1 cellular context compared by ENCODE assay signal in genomic region chr15:48880070-48880634, GRCh38.
TF ChIP-seq lines count a peak whose summit lies in the region.

No MANE protein-coding gene starts in this region.

TF ChIP-seq in HEK293, 187 proteins besides CTCF, POLR2A, EP300 and RAD21 (continued from another document and continues in another):
- TF ChIP-seq TSHZ1 (tag by site-specific recombination; IDR thresholded peaks at IDR 0.05; ENCODE audit: borderline replicate concordance) (no peak; the same call in 1 of the 2 replicates), KLF16 (tag by site-specific recombination; IDR thresholded peaks at IDR 0.05) (peak; percentile 84), KLF17 (tag by site-specific recombination; IDR thresholded peaks at IDR 0.05) (no peak), ZNF112 (tag by site-specific recombination; IDR thresholded peaks at IDR 0.05) (no peak), ZNF354C (tag by site-specific recombination; IDR thresholded peaks at IDR 0.05; ENCODE audit: borderline replicate concordance, low read depth) (no peak), ZFP37 (tag by site-specific recombination; IDR thresholded peaks at IDR 0.05) (no peak), REPIN1 (tag by site-specific recombination; IDR thresholded peaks at IDR 0.05; ENCODE audit: low read depth) (no peak), YY1 (tag by site-specific recombination; IDR thresholded peaks at IDR 0.05) (no peak), ZBTB49 (tag by site-specific recombination; IDR thresholded peaks at IDR 0.05; ENCODE audit: low read depth) (no peak), SCRT1 (tag by site-specific recombination; IDR thresholded peaks at IDR 0.05; ENCODE audit: borderline replicate concordance) (no peak), ZNF121 (tag by site-specific recombination; IDR thresholded peaks at IDR 0.05) (no peak), ZBTB8A (tag by site-specific recombination; IDR thresholded peaks at IDR 0.05) (no peak), PRDM4 (tag by site-specific recombination; IDR thresholded peaks at IDR 0.05) (peak; percentile 57), ZFHX2 (tag by site-specific recombination; conservative IDR thresholded peaks at IDR 0.05) (peak; percentile 79), ZNF837 (tag by site-specific recombination; IDR thresholded peaks at IDR 0.05) (no peak), ZNF114 (tag by site-specific recombination; IDR thresholded peaks at IDR 0.05) (no peak), ZNF843 (tag by site-specific recombination; IDR thresholded peaks at IDR 0.05) (peak; percentile 76), ZNF23 (tag by site-specific recombination; IDR thresholded peaks at IDR 0.05; ENCODE audit: borderline replicate concordance) (no peak), ZSCAN4 (tag by site-specific recombination; IDR thresholded peaks at IDR 0.05) (no peak), ZNF394 (tag by site-specific recombination; IDR thresholded peaks at IDR 0.05; ENCODE audit: borderline replicate concordance) (no peak), ZNF423 (tag by site-specific recombination; IDR thresholded peaks at IDR 0.05) (no peak), ZNF157 (tag by site-specific recombination; IDR thresholded peaks at IDR 0.05) (no peak), ZNF580 (tag by site-specific recombination; IDR thresholded peaks at IDR 0.05) (no peak), SCRT2 (tag by site-specific recombination; IDR thresholded peaks at IDR 0.05) (peak; percentile 32; the same call in 1 of the 2 replicates), ZNF785 (tag by site-specific recombination; IDR thresholded peaks at IDR 0.05) (no peak), HIC1 (tag by site-specific recombination; IDR thresholded peaks at IDR 0.05) (no peak), KLF7 (tag by site-specific recombination; IDR thresholded peaks at IDR 0.05; ENCODE audit: borderline replicate concordance) (no peak), ZBTB6 (tag by site-specific recombination; IDR thresholded peaks at IDR 0.05) (no peak), ATF2 (tag by site-specific recombination; IDR thresholded peaks at IDR 0.05; ENCODE audit: low read depth) (no peak), ZNF366 (tag by site-specific recombination; conservative IDR thresholded peaks at IDR 0.05) (peak; percentile 74), YY2 (tag by site-specific recombination; IDR thresholded peaks at IDR 0.05) (no peak), ZBTB10 (tag by site-specific recombination; IDR thresholded peaks at IDR 0.05) (no peak), ZNF791 (tag by site-specific recombination; IDR thresholded peaks at IDR 0.05) (no peak), ZNF624 (tag by site-specific recombination; IDR thresholded peaks at IDR 0.05) (no peak), PBX3 (CRISPR knock-in tag; IDR thresholded peaks at IDR 0.05) (no peak), ZNF221 (tag by site-specific recombination; IDR thresholded peaks at IDR 0.05; ENCODE audit: borderline replicate concordance) (no peak), ZNF48 (tag by site-specific recombination; IDR thresholded peaks at IDR 0.05) (no peak)
